In the genomic region with DNA sequence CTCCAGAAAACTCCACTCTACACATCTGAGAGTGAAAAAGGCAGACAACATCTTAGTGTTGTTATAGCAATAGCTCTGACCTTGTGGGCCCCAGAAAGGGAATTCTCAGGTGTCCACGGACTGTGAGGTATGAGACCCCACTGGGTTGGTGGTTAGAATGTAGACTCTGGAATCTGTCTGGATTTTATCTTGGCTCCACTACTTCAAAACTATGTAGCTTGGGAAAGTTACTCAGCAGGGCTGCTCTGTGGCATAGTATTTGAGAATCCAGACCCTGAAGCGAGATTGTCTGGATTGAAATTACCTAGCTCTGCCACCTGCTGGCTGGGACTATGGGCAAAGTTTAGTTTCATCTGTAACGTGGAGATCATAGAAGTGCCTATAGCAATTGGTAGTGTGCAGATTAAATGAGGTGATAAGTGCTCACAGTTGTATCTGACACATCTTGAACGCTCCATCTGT, we compare ENCODE assay signal across 8 cellular contexts. TPM values are rescaled to one million over a fixed set of nuclear protein-coding genes. Genes with fewer than 3 reads are reported as not detected.
DNase-seq lines count a peak whose midpoint lies in the region; ATAC-seq and TF ChIP-seq lines count a peak whose summit lies in the region.

No MANE protein-coding gene starts in this region.

- peaks cover 23% of the 10 kb centered on the region for H3K4me1 ChIP-seq in Karpas-422 (ENCODE audit: low read length)

- H3K9me3 ChIP-seq in Karpas-422 (ENCODE audit: low read length), result no peaks in the 10 kb centered on the region

- DNase-seq in GM06990 (ENCODE audit: extremely low read depth, insufficient read length) (peak; percentile 25), Karpas-422 (peak; percentile 83), fibroblast of mammary gland (ENCODE audit: low read depth) (peak; percentile 42), smooth muscle cell of the brain vasculature (ENCODE audit: low read depth, low spot score) (peak; percentile 17), NCI-H2107 treated with DMSO at 0.1 percent for 48 hours (lab: John Stamatoyannopoulos, UW; ENCODE audit: unreplicated experiment) (no peak)
- DNase-seq in activated CD8-positive, alpha-beta memory T cell treated with anti-CD3 and anti-CD28 coated beads, Interleukin-2, amount 50 U/mL, for 1 hour (ENCODE audit: extremely low read depth), result peak; percentile 35

- no peak for ATAC-seq in HG02798 (IDR thresholded peaks at IDR 0.05; ENCODE audit: poor library complexity, unreplicated experiment)
- ATAC-seq in HG03045 (IDR thresholded peaks at IDR 0.05; ENCODE audit: unreplicated experiment), result no peak

- no peak overlapping the region for H2AFZ ChIP-seq in Karpas-422 (ENCODE audit: low read length)

- H3K27me3 ChIP-seq in GM06990 (replicated peaks; ENCODE audit: control insufficient read depth, insufficient read depth, low read length) (no peaks in the 10 kb centered on the region), Karpas-422 (ENCODE audit: low read length) (no peaks in the 10 kb centered on the region)

- TF ChIP-seq CTCF in GM06990 (IDR thresholded peaks at IDR 0.05; ENCODE audit: insufficient read depth, low read length, poor library complexity, severe bottlenecking) (peak; percentile 64), fibroblast of mammary gland (conservative IDR thresholded peaks at IDR 0.05; ENCODE audit: control insufficient read depth, insufficient read depth, low read depth, low read length) (peak; percentile 46)

- no peak overlapping the region for H3K27ac ChIP-seq in Karpas-422 (ENCODE audit: low read length)

- H3K9me2 ChIP-seq in Karpas-422 (replicated peaks; ENCODE audit: insufficient read depth, low read length), result no peaks in the 10 kb centered on the region

- H3K36me3 ChIP-seq in GM06990 (ENCODE audit: control insufficient read depth, insufficient read depth, low read length), result peaks cover 2% of the 10 kb centered on the region; the same call in 1 of the 2 replicates
- H3K36me3 ChIP-seq in Karpas-422 (ENCODE audit: insufficient read depth, low read length), result no peaks in the 10 kb centered on the region

- H3K9ac ChIP-seq in Karpas-422 (ENCODE audit: low read length), result no peak overlapping the region

- no peaks in the 10 kb centered on the region for H3K79me2 ChIP-seq in Karpas-422 (ENCODE audit: low read length)

- H3K4me3 ChIP-seq in GM06990 (replicated peaks; ENCODE audit: low read depth, low read length) (no peak overlapping the region), Karpas-422 (ENCODE audit: low read length) (no peak overlapping the region), fibroblast of mammary gland (ENCODE audit: control insufficient read depth, low read depth, low read length) (no peak overlapping the region)

- H4K20me1 ChIP-seq in Karpas-422 (ENCODE audit: insufficient read depth, low read depth, low read length), result peaks cover 32% of the 10 kb centered on the region

- H3K4me2 ChIP-seq in Karpas-422 (ENCODE audit: low read depth, low read length, poor library complexity, severe bottlenecking), result no peak overlapping the region

RNA-seq across cellular contexts. Expression of a gene that starts 25.8 kb away (rescaled TPM):
- 28.3 and 36.0 TPM in 2 replicates for total RNA-seq in Karpas-422 (2014; rRNA removed; shearing (Covaris generic); ENCODE audit: low replicate concordance)
